Comparison of ENCODE assay signal across 15 cellular contexts in genomic region chr7:123864966-123865365, GRCh38. TPM values are rescaled to one million over a fixed set of nuclear protein-coding genes. Genes with fewer than 3 reads are reported as not detected.
DNase-seq lines count a peak whose midpoint lies in the region; ATAC-seq, FAIRE-seq and TF ChIP-seq lines count a peak whose summit lies in the region.
"Had no signal": no experiment of that assay in that cellular context is flagged by ENCODE, and none has a peak within 500 bp of the region (broad histone marks: within the 10 kb centered on the region; RNA-seq: fewer than 3 reads in every experiment).

No MANE protein-coding gene starts in this region.

- H3K36me3 ChIP-seq in adipocyte (ENCODE audit: control insufficient read depth, insufficient read depth, low read length, severe bottlenecking) = no peaks in the 10 kb centered on the region
- H3K36me3 ChIP-seq in endothelial cell of umbilical vein (ENCODE audit: control insufficient read depth in 2 of 2, extremely low read depth in 1 of 2, insufficient read depth in 2 of 2, low read length in 2 of 2) = no peaks in the 10 kb centered on the region
- H3K36me3 ChIP-seq in mesenchymal stem cell (ENCODE audit: control insufficient read depth in 1 of 2, insufficient read depth in 2 of 2, low read depth in 1 of 2, low read length in 2 of 2) = no peaks in the 10 kb centered on the region
- H3K36me3 ChIP-seq in Karpas-422 (ENCODE audit: insufficient read depth, low read length) = no peaks in the 10 kb centered on the region
- H3K36me3 ChIP-seq: Peyer's patch had no signal

- H3K4me1 ChIP-seq in adipocyte (ENCODE audit: control insufficient read depth, insufficient read depth, low read length) (no peaks in the 10 kb centered on the region), endothelial cell of umbilical vein (ENCODE audit: control insufficient read depth, extremely low read depth, insufficient read depth, low read length) (peaks cover 9% of the 10 kb centered on the region), mesenchymal stem cell (ENCODE audit: control insufficient read depth, insufficient read depth, low read depth, low read length) (no peaks in the 10 kb centered on the region), Karpas-422 (ENCODE audit: low read length) (no peaks in the 10 kb centered on the region)
- H3K4me1 ChIP-seq: Peyer's patch had no signal

- CTCF ChIA-PET in endothelial cell of umbilical vein (lab: Charles Lee) = interaction anchor here (0.6 to 4.1 kb wide), 37 partner anchors 8 to 1870 kb away, joined by 3 to 115 read pairs (median 4); partner anchors contain the start of genes HYAL4 and WASL

- H4K20me1 ChIP-seq in endothelial cell of umbilical vein (replicated peaks; ENCODE audit: control insufficient read depth, extremely low read depth, insufficient read depth, low read length) (no peaks in the 10 kb centered on the region), Karpas-422 (ENCODE audit: insufficient read depth, low read depth, low read length) (no peaks in the 10 kb centered on the region)

- H2AK5ac ChIP-seq in mesenchymal stem cell (ENCODE audit: low read length, severe bottlenecking) = no peak overlapping the region

- no peak overlapping the region for H3K18ac ChIP-seq in mesenchymal stem cell (ENCODE audit: low read depth in 1 of 2, low read length in 2 of 2)

- DNase-seq in EH (ENCODE audit: low read depth) (peak; percentile 15), adipocyte (ENCODE audit: low read depth) (peak; percentile 2), endothelial cell of umbilical vein (ENCODE audit: low read depth, low spot score) (peak; percentile 65), mesenchymal stem cell (no peak), Karpas-422 (no peak), GM12892 (ENCODE audit: insufficient read length) (no peak)
- no peak for DNase-seq in stimulated activated effector memory CD8-positive, alpha-beta T cell treated with anti-CD3 and anti-CD28 coated beads, Interleukin-12 subunit alpha, Interleukin-12 subunit beta, amount 100 ng/mL, for 72 hours (ENCODE audit: low spot score in 2 of 2)
- DNase-seq: NCI-H2171, Right ventricle myocardium superior had no signal

- H3K9me3 ChIP-seq in adipocyte (ENCODE audit: control insufficient read depth, low read length) (no peaks in the 10 kb centered on the region), endothelial cell of umbilical vein (replicated peaks; ENCODE audit: control insufficient read depth, insufficient read depth, low read length) (no peaks in the 10 kb centered on the region), mesenchymal stem cell (ENCODE audit: control insufficient read depth, low read length) (no peaks in the 10 kb centered on the region), Karpas-422 (ENCODE audit: low read length) (no peaks in the 10 kb centered on the region)
- H3K9me3 ChIP-seq: Peyer's patch had no signal

- no peak overlapping the region for H2BK5ac ChIP-seq in mesenchymal stem cell (ENCODE audit: low read depth, low read length, poor library complexity, severe bottlenecking)

- H3K9me3 Mint-ChIP-seq in stimulated activated effector memory CD8-positive, alpha-beta T cell treated with anti-CD3 and anti-CD28 coated beads, Interleukin-12 subunit alpha, Interleukin-12 subunit beta, amount 100 ng/mL, for 72 hours = no peaks in the 10 kb centered on the region

- H3K27ac Mint-ChIP-seq in stimulated activated effector memory CD8-positive, alpha-beta T cell treated with anti-CD3 and anti-CD28 coated beads, Interleukin-12 subunit alpha, Interleukin-12 subunit beta, amount 100 ng/mL, for 72 hours = no peak overlapping the region

- dilution Hi-C loops in endothelial cell of umbilical vein (cut with MboI; ENCODE audit: extremely low pct_ligation_motif_present, low sequenced_read_pairs) = no loop called here

- no peaks in the 10 kb centered on the region for H3K79me2 ChIP-seq in endothelial cell of umbilical vein (ENCODE audit: control insufficient read depth, insufficient read depth, low read length)
- no peaks in the 10 kb centered on the region for H3K79me2 ChIP-seq in Karpas-422 (ENCODE audit: low read length)

- H2BK15ac ChIP-seq in mesenchymal stem cell (ENCODE audit: low read depth, poor library complexity, severe bottlenecking) = no peak overlapping the region

- H3K4me1 Mint-ChIP-seq in stimulated activated effector memory CD8-positive, alpha-beta T cell treated with anti-CD3 and anti-CD28 coated beads, Interleukin-12 subunit alpha, Interleukin-12 subunit beta, amount 100 ng/mL, for 72 hours = no peaks in the 10 kb centered on the region

- H2BK120ac ChIP-seq in mesenchymal stem cell (ENCODE audit: low read depth, low read length) = no peak overlapping the region

- H3K4me3 Mint-ChIP-seq in stimulated activated effector memory CD8-positive, alpha-beta T cell treated with anti-CD3 and anti-CD28 coated beads, Interleukin-12 subunit alpha, Interleukin-12 subunit beta, amount 100 ng/mL, for 72 hours = no peak overlapping the region
- H3K4me3 Mint-ChIP-seq: CD14-positive monocyte had no signal

- no peaks in the 10 kb centered on the region for H3K9me1 ChIP-seq in endothelial cell of umbilical vein (replicated peaks; ENCODE audit: control insufficient read depth, extremely low read depth, insufficient read depth, low read length)

- H3K27ac ChIP-seq in endothelial cell of umbilical vein (ENCODE audit: insufficient read depth, low read depth, low read length) (peak overlapping the region; percentile 18), mesenchymal stem cell (ENCODE audit: low read length, poor library complexity, severe bottlenecking) (peak overlapping the region; percentile 12), Karpas-422 (ENCODE audit: low read length) (no peak overlapping the region)
- H3K27ac ChIP-seq: Peyer's patch had no signal

- no peak overlapping the region for H3K23ac ChIP-seq in mesenchymal stem cell (ENCODE audit: low read length in 2 of 2)

- H4K91ac ChIP-seq in mesenchymal stem cell (ENCODE audit: low read length) = no peak overlapping the region

- no TSS peak for BruUV-seq in endothelial cell of umbilical vein (replicated peaks; lab: Mats Ljungman, UMichigan)

- no peak overlapping the region for H2BK12ac ChIP-seq in mesenchymal stem cell (ENCODE audit: low read length in 2 of 2)

- no peak overlapping the region for H4K8ac ChIP-seq in mesenchymal stem cell (ENCODE audit: low read length)

- FAIRE-seq in endothelial cell of umbilical vein (lab: Jason Lieb, UNC) (peak; percentile 43), GM12892 (lab: Jason Lieb, UNC) (no peak)

- POLR2A ChIA-PET in endothelial cell of umbilical vein (lab: Charles Lee) = no interaction called here

- no peaks in the 10 kb centered on the region for H3K79me1 ChIP-seq in mesenchymal stem cell (replicated peaks; ENCODE audit: low read length, poor library complexity, severe bottlenecking)

- H3K4me3 ChIP-seq in adipocyte (ENCODE audit: low read length) (no peak overlapping the region), endothelial cell of umbilical vein (replicated peaks in 1 of 3; ENCODE audit: insufficient read depth in 1 of 3, low read depth in 1 of 3, low read length in 3 of 3) (no peak overlapping the region), mesenchymal stem cell (ENCODE audit: insufficient read depth in 1 of 2, low read depth in 1 of 2, low read length in 2 of 2) (no peak overlapping the region), Karpas-422 (ENCODE audit: low read length) (no peak overlapping the region)
- H3K4me3 ChIP-seq: GM12878, Peyer's patch had no signal

- peak overlapping the region; percentile 75 for H2AFZ ChIP-seq in endothelial cell of umbilical vein (ENCODE audit: low read depth, low read length)
- no peak overlapping the region for H2AFZ ChIP-seq in mesenchymal stem cell (ENCODE audit: low read depth, low read length)
- H2AFZ ChIP-seq in Karpas-422 (ENCODE audit: low read length) = no peak overlapping the region

- H3K9ac ChIP-seq in adipocyte (ENCODE audit: low read length) (no peak overlapping the region), endothelial cell of umbilical vein (replicated peaks; ENCODE audit: extremely low read depth, insufficient read depth, low read length) (peak overlapping the region; percentile 42), mesenchymal stem cell (ENCODE audit: low read length) (no peak overlapping the region), Karpas-422 (ENCODE audit: low read length) (no peak overlapping the region)

- 39% methylated on average over 1 of the region's 1 CpG for WGBS in mesenchymal stem cell

- TF ChIP-seq CTCF in endothelial cell of umbilical vein (IDR thresholded peaks at IDR 0.05; ENCODE audit: extremely low read depth in 1 of 2, insufficient read depth in 1 of 2, low read depth in 1 of 2, low read length in 2 of 2) = no peak

- H3K4me2 ChIP-seq in endothelial cell of umbilical vein (ENCODE audit: insufficient read depth, low read length) = peak overlapping the region; percentile 58
- no peak overlapping the region for H3K4me2 ChIP-seq in mesenchymal stem cell (ENCODE audit: low read length, poor library complexity, severe bottlenecking)
- no peak overlapping the region for H3K4me2 ChIP-seq in Karpas-422 (ENCODE audit: low read depth, low read length, poor library complexity, severe bottlenecking)

- H3K4ac ChIP-seq in mesenchymal stem cell (ENCODE audit: low read depth in 1 of 2, low read length in 2 of 2) = no peak overlapping the region

- no peak for ATAC-seq in HG02870 (IDR thresholded peaks at IDR 0.05; ENCODE audit: unreplicated experiment)
- ATAC-seq in stimulated activated effector memory CD8-positive, alpha-beta T cell treated with anti-CD3 and anti-CD28 coated beads, Interleukin-12 subunit alpha, Interleukin-12 subunit beta, amount 100 ng/mL, for 72 hours = no peak

- no peak for TF ChIP-seq POLR2A in endothelial cell of umbilical vein (IDR thresholded peaks at IDR 0.05; ENCODE audit: low read depth, low read length)
- no peak for TF ChIP-seq POLR2A in GM12892 (IDR thresholded peaks at IDR 0.05; ENCODE audit: low read depth, low read length)

- peaks cover 9% of the 10 kb centered on the region for H3K27me3 ChIP-seq in adipocyte (replicated peaks; ENCODE audit: control insufficient read depth, insufficient read depth, low read length)
- H3K27me3 ChIP-seq in endothelial cell of umbilical vein (ENCODE audit: control insufficient read depth in 2 of 2, insufficient read depth in 2 of 2, low read length in 2 of 2) = no peaks in the 10 kb centered on the region
- peaks cover 0 to 3% of the 10 kb centered on the region in 2 experiments for H3K27me3 ChIP-seq in mesenchymal stem cell (ENCODE audit: control insufficient read depth in 1 of 2, insufficient read depth in 1 of 2, low read length in 2 of 2)
- no peaks in the 10 kb centered on the region for H3K27me3 ChIP-seq in Karpas-422 (ENCODE audit: low read length)
- H3K27me3 ChIP-seq: Peyer's patch had no signal

- H3K36me3 Mint-ChIP-seq in stimulated activated effector memory CD8-positive, alpha-beta T cell treated with anti-CD3 and anti-CD28 coated beads, Interleukin-12 subunit alpha, Interleukin-12 subunit beta, amount 100 ng/mL, for 72 hours = no peaks in the 10 kb centered on the region
- H3K36me3 Mint-ChIP-seq: CD14-positive monocyte had no signal

- no peak overlapping the region for H3K14ac ChIP-seq in mesenchymal stem cell (ENCODE audit: low read length in 2 of 2)

- no peaks in the 10 kb centered on the region for H3K9me2 ChIP-seq in Karpas-422 (replicated peaks; ENCODE audit: insufficient read depth, low read length)

- intact Hi-C loops in endothelial cell of umbilical vein (cut with micrococcal nuclease) = loop anchor here (1.0 to 5.0 kb wide), 7 partner anchors 67 to 922 kb away; partner anchors contain the start of gene WASL

RNA-seq across cellular contexts. Expression of gene HYAL4, which starts 20.0 kb away (rescaled TPM):
- total RNA-seq in endothelial cell of umbilical vein = not detected in 2 replicates
- polyA plus RNA-seq in endothelial cell of umbilical vein = not detected in 2 replicates
- polyA plus RNA-seq in endothelial cell of umbilical vein (2011; cell fraction: cytosol; rRNA removed) = not detected in 2 replicates
- not detected in 2 replicates for polyA plus RNA-seq in endothelial cell of umbilical vein (2011; cell fraction: nucleus; rRNA removed)
- polyA plus RNA-seq in endothelial cell of umbilical vein (2012) = 0.17 and 0.78 TPM in 2 replicates
- not detected in 2 replicates for polyA minus RNA-seq in endothelial cell of umbilical vein
- not detected for polyA minus RNA-seq in endothelial cell of umbilical vein (2011; cell fraction: cytosol; rRNA and poly(A)+ RNA removed)
- not detected in 2 replicates for polyA minus RNA-seq in endothelial cell of umbilical vein (2011; cell fraction: nucleus; rRNA and poly(A)+ RNA removed)
- not detected for polyA plus RNA-seq in mesenchymal stem cell (2013, experiment 1 of 2)
- not detected for polyA plus RNA-seq in mesenchymal stem cell (2013, experiment 2 of 2)
- not detected in 2 replicates for total RNA-seq in Karpas-422 (2014; rRNA removed; shearing (Covaris generic); ENCODE audit: low replicate concordance)
- polyA plus RNA-seq in GM12892 (2012; ENCODE audit: missing spikeins) = 1.6 TPM
- total RNA-seq: G401, NCI-H460, Right ventricle myocardium superior had no signal
- polyA plus RNA-seq: CD14-positive monocyte had no signal

Comparison
In these comparisons a context has a peak if more than half of its experiments do, and no peak if none do; other contexts are left out.
1. DNase-seq: peak in EH (single experiment), adipocyte (single experiment) and endothelial cell of umbilical vein (single experiment); none in mesenchymal stem cell (single experiment), Karpas-422 (single experiment), GM12892 (single experiment) and stimulated activated effector memory CD8-positive, alpha-beta T cell treated with anti-CD3 and anti-CD28 coated beads, Interleukin-12 subunit alpha, Interleukin-12 subunit beta, amount 100 ng/mL, for 72 hours (0 of 2).